In genomic region chr3:171295502-171296373, GRCh38 we compare ENCODE assay signal across 1 cellular context.
TF ChIP-seq lines count a peak whose summit lies in the region.

No MANE protein-coding gene starts in this region.

TF ChIP-seq in HCT116, 20 proteins besides CTCF, POLR2A, EP300 and RAD21 (continued from another document):
- TF ChIP-seq YY1 (IDR thresholded peaks at IDR 0.05; ENCODE audit: extremely low read depth, insufficient replicate concordance, low read depth, low read length) (no peak), JUND (IDR thresholded peaks at IDR 0.05) (no peak), CEBPB (IDR thresholded peaks at IDR 0.05; ENCODE audit: low read depth) (no peak), POLR2AphosphoS5 (IDR thresholded peaks at IDR 0.05; ENCODE audit: low read depth, low read length) (no peak), EZH2phosphoT487 (IDR thresholded peaks at IDR 0.05; ENCODE audit: borderline replicate concordance) (no peak), EZH2 (IDR thresholded peaks at IDR 0.05) (no peak), CBX3 (IDR thresholded peaks at IDR 0.05; ENCODE audit: low read depth) (no peak), ELF1 (IDR thresholded peaks at IDR 0.05; ENCODE audit: borderline replicate concordance, low read depth) (no peak), SRF (IDR thresholded peaks at IDR 0.05; ENCODE audit: low read depth) (no peak), ZFX (IDR thresholded peaks at IDR 0.05) (no peak), SP1 (IDR thresholded peaks at IDR 0.05; ENCODE audit: low read depth) (no peak), SIN3A (IDR thresholded peaks at IDR 0.05; ENCODE audit: low read depth) (no peak), EGR1 (IDR thresholded peaks at IDR 0.05; ENCODE audit: low read depth) (no peak)
- TF ChIP-seq, protein P1, sequence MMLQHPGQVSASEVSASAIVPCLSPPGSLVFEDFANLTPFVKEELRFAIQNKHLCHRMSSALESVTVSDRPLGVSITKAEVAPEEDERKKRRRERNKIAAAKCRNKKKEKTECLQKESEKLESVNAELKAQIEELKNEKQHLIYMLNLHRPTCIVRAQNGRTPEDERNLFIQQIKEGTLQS (IDR thresholded peaks at IDR 0.05): no peak
TF ChIP-seq in HCT116: peak in this region for 0.
